ENCODE assay signal across 1 cellular context in the genomic region with DNA sequence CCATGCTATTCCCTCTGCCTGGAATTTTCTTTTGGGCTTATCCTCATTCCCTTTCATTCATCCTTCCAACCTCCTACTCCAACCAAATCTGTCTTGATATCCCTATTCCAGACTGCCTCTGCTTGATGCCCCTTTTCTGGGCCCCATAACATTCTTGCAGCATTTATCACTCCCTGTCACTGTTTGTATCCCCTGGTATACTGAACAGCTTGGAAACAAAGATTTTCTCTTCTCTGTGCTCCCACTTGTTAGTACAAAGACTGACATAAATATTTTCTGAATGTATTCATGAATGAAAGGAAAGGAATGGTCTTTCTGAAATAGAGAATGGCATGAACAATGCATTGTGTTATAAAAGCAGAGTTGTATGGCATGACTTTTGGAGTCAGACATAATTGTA.
TF ChIP-seq lines count a peak whose summit lies in the region.

No MANE protein-coding gene starts in this region.

TF ChIP-seq in H1, 55 proteins besides CTCF, POLR2A, EP300 and RAD21:
- TF ChIP-seq JUN (IDR thresholded peaks at IDR 0.05; ENCODE audit: low read depth, low read length) (no peak), EGR1 (IDR thresholded peaks at IDR 0.05; ENCODE audit: borderline replicate concordance, low read depth, low read length) (no peak), SP4 (IDR thresholded peaks at IDR 0.05; ENCODE audit: low read length) (no peak), KDM1A (IDR thresholded peaks at IDR 0.05; ENCODE audit: borderline replicate concordance, low read length) (no peak), POLR2AphosphoS5 (IDR thresholded peaks at IDR 0.05; ENCODE audit: low read depth, low read length) (no peak), HDAC6 (IDR thresholded peaks at IDR 0.05; ENCODE audit: low read depth, low read length) (no peak), NANOG (IDR thresholded peaks at IDR 0.05; ENCODE audit: insufficient read depth, low read depth, low read length, poor library complexity, severe bottlenecking) (no peak), BACH1 (IDR thresholded peaks at IDR 0.05; ENCODE audit: low read length) (no peak), CBX5 (IDR thresholded peaks at IDR 0.05; ENCODE audit: low read depth, low read length) (no peak)
- TF ChIP-seq, protein P1, sequence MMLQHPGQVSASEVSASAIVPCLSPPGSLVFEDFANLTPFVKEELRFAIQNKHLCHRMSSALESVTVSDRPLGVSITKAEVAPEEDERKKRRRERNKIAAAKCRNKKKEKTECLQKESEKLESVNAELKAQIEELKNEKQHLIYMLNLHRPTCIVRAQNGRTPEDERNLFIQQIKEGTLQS (IDR thresholded peaks at IDR 0.05; ENCODE audit: insufficient read depth, low read depth, low read length): no peak
TF ChIP-seq in H1: peak in this region for 0.
